Comparison of ENCODE assay signal across 9 cellular contexts in genomic region chr6:68638225-68638900, GRCh38. TPM values are rescaled to one million over a fixed set of nuclear protein-coding genes. Genes with fewer than 3 reads are reported as not detected.
A peak's percentile ranks its signal among the peaks of the same experiment; 100 is the strongest.
DNase-seq lines count a peak whose midpoint lies in the region; FAIRE-seq and TF ChIP-seq lines count a peak whose summit lies in the region.
"Had no signal": no experiment of that assay in that cellular context is flagged by ENCODE, and none has a peak within 500 bp of the region (broad histone marks: within the 10 kb centered on the region; RNA-seq: fewer than 3 reads in every experiment).

No MANE protein-coding gene starts in this region.

- DNase-seq in AG04449 (ENCODE audit: low read depth, low spot score) (no peak), GM06990 (ENCODE audit: extremely low read depth, insufficient read length) (no peak), dermis blood vessel endothelial cell (peak; percentile 70), HPDE6-E6E7 (ENCODE audit: extremely low spot score) (no peak), H54 (ENCODE audit: insufficient read length, low spot score) (no peak)
- no peak for DNase-seq in activated T-helper 2 cell treated with anti-CD3 and anti-CD28 coated beads, Interferon-gamma antibody, Interleukin-2, Interleukin-4, amounts not matched to agents 10 μg/mL and 5 μg/mL and 100 μg/mL, durations not matched to agents 14 hours and 24 hours and 36 hours (ENCODE audit: low spot score)

- POLR2A ChIA-PET in AG04449 (lab: Yijun Ruan, JAX): no interaction called here

- no peaks in the 10 kb centered on the region for H3K36me3 Mint-ChIP-seq in nephron (ENCODE audit: low read depth)
- H3K36me3 Mint-ChIP-seq in activated T-helper 2 cell treated with anti-CD3 and anti-CD28 coated beads, Interferon-gamma antibody, Interleukin-2, Interleukin-4, amounts not matched to agents 10 μg/mL and 5 μg/mL and 100 μg/mL, durations not matched to agents 14 hours and 24 hours and 36 hours (ENCODE audit: low read depth): no peaks in the 10 kb centered on the region

- H3K36me3 ChIP-seq in GM06990 (ENCODE audit: control insufficient read depth, insufficient read depth, low read length) (no peaks in the 10 kb centered on the region), OCI-LY3 (replicated peaks; ENCODE audit: low read depth, low read length) (no peaks in the 10 kb centered on the region)

- H3K27me3 Mint-ChIP-seq in nephron (ENCODE audit: low read depth): peaks cover 67% of the 10 kb centered on the region
- H3K27me3 Mint-ChIP-seq in activated T-helper 2 cell treated with anti-CD3 and anti-CD28 coated beads, Interferon-gamma antibody, Interleukin-2, Interleukin-4, amounts not matched to agents 10 μg/mL and 5 μg/mL and 100 μg/mL, durations not matched to agents 14 hours and 24 hours and 36 hours (ENCODE audit: low read depth): peaks cover 44% of the 10 kb centered on the region

- peaks cover 1% of the 10 kb centered on the region for H3K27me3 ChIP-seq in GM06990 (replicated peaks; ENCODE audit: control insufficient read depth, insufficient read depth, low read length)
- 0 out of 2 replicates have a peak, but pooled peaks cover 6% of the 10 kb centered on the region for H3K27me3 ChIP-seq in OCI-LY3 (ENCODE audit: low read depth, low read length)

- H3K4me1 ChIP-seq in OCI-LY3 (ENCODE audit: low read length): peaks cover 27% of the 10 kb centered on the region

- H3K4me3 Mint-ChIP-seq in nephron: peak overlapping the region; percentile 43 to 71 (median 69)
- H3K4me3 Mint-ChIP-seq in activated T-helper 2 cell treated with anti-CD3 and anti-CD28 coated beads, Interferon-gamma antibody, Interleukin-2, Interleukin-4, amounts not matched to agents 10 μg/mL and 5 μg/mL and 100 μg/mL, durations not matched to agents 14 hours and 24 hours and 36 hours (ENCODE audit: low read depth): no peak overlapping the region

- intact Hi-C loops in activated T-helper 2 cell treated with anti-CD3 and anti-CD28 coated beads, Interferon-gamma antibody, Interleukin-2, Interleukin-4, amounts not matched to agents 10 μg/mL and 5 μg/mL and 100 μg/mL, durations not matched to agents 14 hours and 24 hours and 36 hours (cut with micrococcal nuclease): loop anchor here (2.0 to 10.0 kb wide), 2 partner anchors 136 to 330 kb away; no protein-coding TSS in a partner anchor

- no peak overlapping the region for H3K4me3 ChIP-seq in AG04449 (ENCODE audit: low read depth, low read length)
- H3K4me3 ChIP-seq in GM06990 (replicated peaks; ENCODE audit: low read depth, low read length): no peak overlapping the region
- no peak overlapping the region for H3K4me3 ChIP-seq in OCI-LY3 (ENCODE audit: low read length)

- H2AFZ ChIP-seq in OCI-LY3 (ENCODE audit: low read depth, low read length): no peak overlapping the region

- no peak overlapping the region for H3K27ac ChIP-seq in OCI-LY3 (ENCODE audit: low read length)

- no peaks in the 10 kb centered on the region for H3K9me3 ChIP-seq in OCI-LY3 (ENCODE audit: insufficient read depth, low read length)

- H3K27ac Mint-ChIP-seq in nephron: no peak overlapping the region
- H3K27ac Mint-ChIP-seq in activated T-helper 2 cell treated with anti-CD3 and anti-CD28 coated beads, Interferon-gamma antibody, Interleukin-2, Interleukin-4, amounts not matched to agents 10 μg/mL and 5 μg/mL and 100 μg/mL, durations not matched to agents 14 hours and 24 hours and 36 hours: no peak overlapping the region

- H3K4me1 Mint-ChIP-seq in nephron: peaks cover 42% of the 10 kb centered on the region
- H3K4me1 Mint-ChIP-seq in activated T-helper 2 cell treated with anti-CD3 and anti-CD28 coated beads, Interferon-gamma antibody, Interleukin-2, Interleukin-4, amounts not matched to agents 10 μg/mL and 5 μg/mL and 100 μg/mL, durations not matched to agents 14 hours and 24 hours and 36 hours (ENCODE audit: low read depth): peaks cover 16% of the 10 kb centered on the region

- TF ChIP-seq CTCF in AG04449 (IDR thresholded peaks at IDR 0.05; ENCODE audit: insufficient read depth, low read length, missing control alignments): peak; percentile 32
- TF ChIP-seq CTCF in GM06990 (IDR thresholded peaks at IDR 0.05; ENCODE audit: insufficient read depth, low read length, poor library complexity, severe bottlenecking): peak; percentile 71
- peak; percentile 89 for TF ChIP-seq CTCF in OCI-LY3 (IDR thresholded peaks at IDR 0.05; ENCODE audit: low read depth, low read length)
- peak; percentile 83 to 94 (median 90) for TF ChIP-seq CTCF in nephron (IDR thresholded peaks at IDR 0.05; ENCODE audit: unreplicated experiment in 3 of 3)

- CTCF ChIA-PET in AG04449 (lab: Yijun Ruan, JAX): interaction anchor here (0.9 to 2.9 kb wide), 6 partner anchors 8 to 1473 kb away, joined by 3 to 13 read pairs (median 3); no protein-coding TSS in a partner anchor

- H3K79me2 ChIP-seq in OCI-LY3 (ENCODE audit: low read length): no peaks in the 10 kb centered on the region

- H3K4me2 ChIP-seq in OCI-LY3 (ENCODE audit: low read length): peak overlapping the region; percentile 9; the same call in 1 of the 2 replicates

- FAIRE-seq in H54 (lab: Jason Lieb, UNC): no peak

- H3K9ac ChIP-seq in OCI-LY3 (ENCODE audit: low read length): no peak overlapping the region

- no peak for TF ChIP-seq POLR2A in H54 (IDR thresholded peaks at IDR 0.05; ENCODE audit: low read depth, low read length)

- H3K9me3 Mint-ChIP-seq in nephron: no peaks in the 10 kb centered on the region
- no peaks in the 10 kb centered on the region for H3K9me3 Mint-ChIP-seq in activated T-helper 2 cell treated with anti-CD3 and anti-CD28 coated beads, Interferon-gamma antibody, Interleukin-2, Interleukin-4, amounts not matched to agents 10 μg/mL and 5 μg/mL and 100 μg/mL, durations not matched to agents 14 hours and 24 hours and 36 hours

- no peaks in the 10 kb centered on the region for H4K20me1 ChIP-seq in OCI-LY3 (ENCODE audit: insufficient read depth, low read length)

RNA-seq across cellular contexts. Expression of gene ADGRB3, which starts 3.3 kb away (rescaled TPM):
- not detected in 2 replicates for total RNA-seq in dermis blood vessel endothelial cell
- total RNA-seq in activated T-helper 2 cell treated with anti-CD3 and anti-CD28 coated beads, Interferon-gamma antibody, Interleukin-2, Interleukin-4, amounts not matched to agents 10 μg/mL and 5 μg/mL and 100 μg/mL, durations not matched to agents 14 hours and 24 hours and 36 hours: 0.07 and 0.14 TPM in 2 replicates
- total RNA-seq: glomerular endothelial cell had no signal

Comparison
In these comparisons a context has a peak if more than half of its experiments do, and no peak if none do; other contexts are left out.
1. CTCF ChIP-seq: peak in every context shown above with its lines; median percentile 90 in nephron; 89 in OCI-LY3; 71 in GM06990; 32 in AG04449.